ENCODE assay signal across 22 cellular contexts in genomic region chr18:80068571-80069272, GRCh38.
"Had no signal": no experiment of that assay in that cellular context is flagged by ENCODE, and none has a peak within 500 bp of the region (broad histone marks: within the 10 kb centered on the region; RNA-seq: fewer than 3 reads in every experiment).

No MANE protein-coding gene starts in this region.

- H3K27me3 ChIP-seq: dorsolateral prefrontal cortex, heart right ventricle, neural progenitor cell, sigmoid colon, upper lobe of left lung had no signal

- H3K27ac Mint-ChIP-seq: activated CD4-positive, alpha-beta T cell treated with anti-CD3 and anti-CD28 coated beads, Interleukin-2, amount 10 ng/mL, durations not matched to agents 7 days and 5 days; activated naive CD4-positive, alpha-beta T cell treated with anti-CD3 and anti-CD28 coated beads, Interleukin-2, amount 50 U/mL, for 24 hours; brain; naive thymus-derived CD4-positive, alpha-beta T cell; neural progenitor cell; T-helper 1 cell treated with Interleukin-12 subunit alpha and Interleukin-12 subunit beta and Interleukin-4 antibody, amounts not matched to agents 30 μg/mL and 1 μg/mL, for 36 hours had no signal

- H3K9ac ChIP-seq: neural progenitor cell had no signal

- H3K4me1 ChIP-seq: heart right ventricle, lower lobe of right lung, neural progenitor cell, sigmoid colon, upper lobe of left lung had no signal

- H3K4me2 ChIP-seq: neural progenitor cell had no signal

- H3K4me3 Mint-ChIP-seq: activated CD4-positive, alpha-beta T cell treated with anti-CD3 and anti-CD28 coated beads, Interleukin-2, amount 10 ng/mL, durations not matched to agents 7 days and 5 days; activated naive CD4-positive, alpha-beta T cell treated with anti-CD3 and anti-CD28 coated beads, Interleukin-2, amount 50 U/mL, for 24 hours; brain; effector memory CD8-positive, alpha-beta T cell; naive thymus-derived CD4-positive, alpha-beta T cell; neural progenitor cell; T-helper 1 cell treated with Interleukin-12 subunit alpha and Interleukin-12 subunit beta and Interleukin-4 antibody, amounts not matched to agents 30 μg/mL and 1 μg/mL, for 36 hours had no signal

- H3K27me3 Mint-ChIP-seq: activated CD4-positive, alpha-beta T cell treated with anti-CD3 and anti-CD28 coated beads, Interleukin-2, amount 10 ng/mL, durations not matched to agents 7 days and 5 days; activated naive CD4-positive, alpha-beta T cell treated with anti-CD3 and anti-CD28 coated beads, Interleukin-2, amount 50 U/mL, for 24 hours; naive thymus-derived CD4-positive, alpha-beta T cell had no signal

- H2AFZ ChIP-seq: neural progenitor cell had no signal

- H3K9me3 Mint-ChIP-seq: activated CD4-positive, alpha-beta T cell treated with anti-CD3 and anti-CD28 coated beads, Interleukin-2, amount 10 ng/mL, durations not matched to agents 7 days and 5 days; activated naive CD4-positive, alpha-beta T cell treated with anti-CD3 and anti-CD28 coated beads, Interleukin-2, amount 50 U/mL, for 24 hours; effector memory CD8-positive, alpha-beta T cell had no signal

- H3K4me1 Mint-ChIP-seq: activated CD4-positive, alpha-beta T cell treated with anti-CD3 and anti-CD28 coated beads, Interleukin-2, amount 10 ng/mL, durations not matched to agents 7 days and 5 days; activated naive CD4-positive, alpha-beta T cell treated with anti-CD3 and anti-CD28 coated beads, Interleukin-2, amount 50 U/mL, for 24 hours; brain; naive thymus-derived CD4-positive, alpha-beta T cell; neural progenitor cell had no signal

- ATAC-seq: effector memory CD8-positive, alpha-beta T cell; heart right ventricle; left lobe of liver; lower lobe of right lung; mucosa of descending colon; naive thymus-derived CD4-positive, alpha-beta T cell had no signal

- H3K36me3 ChIP-seq: heart right ventricle, lower lobe of right lung, neural progenitor cell, sigmoid colon, upper lobe of left lung had no signal

- DNase-seq: activated CD4-positive, alpha-beta T cell treated with anti-CD3 and anti-CD28 coated beads, Interleukin-2, amount 10 ng/mL, durations not matched to agents 7 days and 5 days; activated gamma-delta T cell treated with Interleukin-2 at 50 U/mL for 16 hours; activated T-cell treated with anti-CD3 and anti-CD28 coated beads, Interleukin-2, amount 50 U/mL, for 1 hour; aorta; caudate nucleus; dorsolateral prefrontal cortex; effector memory CD8-positive, alpha-beta T cell; heart right ventricle; lower lobe of right lung; mesendoderm; mucosa of descending colon; naive thymus-derived CD4-positive, alpha-beta T cell; sigmoid colon; stimulated activated CD4-positive, alpha-beta T cell treated with anti-CD3 and anti-CD28 coated beads, Interleukin-4, amount 100 ng/mL, for 1 hour; stimulated activated naive CD4-positive, alpha-beta T cell; T1000; upper lobe of left lung had no signal

- H3K27ac ChIP-seq: heart right ventricle, lower lobe of right lung, neural progenitor cell, sigmoid colon, upper lobe of left lung had no signal

- H3K36me3 Mint-ChIP-seq: activated naive CD4-positive, alpha-beta T cell treated with anti-CD3 and anti-CD28 coated beads, Interleukin-2, amount 50 U/mL, for 24 hours had no signal

- H3K9me3 ChIP-seq: heart right ventricle, lower lobe of right lung, mucosa of descending colon, sigmoid colon, upper lobe of left lung had no signal

- H3K4me3 ChIP-seq: dorsolateral prefrontal cortex, heart right ventricle, lower lobe of right lung, mucosa of descending colon, neural progenitor cell, sigmoid colon, upper lobe of left lung had no signal
